9 cellular contexts compared by ENCODE assay signal in the genomic region with DNA sequence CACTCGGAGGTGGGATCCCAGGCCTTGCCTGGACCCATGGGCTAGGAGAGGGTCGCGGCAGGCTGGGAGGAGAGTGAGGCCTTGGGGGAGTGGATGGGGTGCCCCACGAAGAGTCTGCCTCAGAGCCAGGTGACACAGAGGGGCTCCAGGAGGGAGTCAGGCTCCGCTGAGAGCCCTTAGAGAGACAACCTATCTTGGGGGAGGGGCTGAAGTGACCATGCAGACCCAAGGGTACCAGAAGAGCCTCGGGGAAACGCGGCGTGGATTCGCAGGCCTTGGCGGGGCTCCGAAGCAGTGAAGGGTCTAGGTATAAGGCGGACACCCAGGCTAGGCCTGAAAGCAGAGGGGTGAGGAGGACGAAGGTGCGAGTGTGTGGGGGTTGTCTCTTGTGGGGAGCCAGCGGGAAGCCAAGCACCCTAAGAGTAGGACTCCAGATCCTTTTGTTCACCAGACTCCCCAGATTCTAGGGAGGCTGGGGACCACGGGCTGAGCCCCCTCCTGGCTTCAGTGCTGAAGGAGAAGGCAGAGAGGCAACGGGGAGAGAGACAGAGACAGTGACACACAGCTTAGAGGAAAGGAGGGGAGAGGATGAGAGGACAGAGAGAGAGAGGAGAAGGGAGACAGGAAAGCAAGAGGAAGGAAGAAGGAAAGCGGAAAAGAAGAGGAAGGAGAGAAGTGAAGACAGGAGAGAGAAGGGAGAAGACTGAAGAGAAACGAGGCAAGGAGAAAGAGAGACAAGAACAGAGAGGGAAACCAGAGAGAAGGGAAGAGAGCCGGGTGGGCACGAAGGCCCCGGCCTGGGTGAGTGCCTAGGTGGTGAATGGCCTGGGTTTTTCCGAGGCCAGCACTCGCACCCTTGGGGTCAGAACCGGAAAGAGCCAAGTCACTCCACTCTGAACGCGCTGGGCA. TPM values are rescaled to one million over a fixed set of nuclear protein-coding genes. Genes with fewer than 3 reads are reported as not detected.
DNase-seq lines count a peak whose midpoint lies in the region; ATAC-seq and TF ChIP-seq lines count a peak whose summit lies in the region.
"Had no signal": no experiment of that assay in that cellular context is flagged by ENCODE, and none has a peak within 500 bp of the region (broad histone marks: within the 10 kb centered on the region; RNA-seq: fewer than 3 reads in every experiment).

No MANE protein-coding gene starts in this region.

- H3K27me3 ChIP-seq in OCI-LY3 (ENCODE audit: low read depth, low read length) (no peaks in the 10 kb centered on the region), prostate gland (replicated peaks; ENCODE audit: insufficient read depth) (peaks cover 22% of the 10 kb centered on the region)

- H3K27ac ChIP-seq in OCI-LY3 (ENCODE audit: low read length), result peak overlapping the region; percentile 45; the same call in 1 of the 2 replicates
- H3K27ac ChIP-seq in epithelial cell of prostate, result peak overlapping the region; percentile 98
- peak overlapping the region; percentile 87 to 89 for H3K27ac ChIP-seq in prostate gland

- H2AFZ ChIP-seq in OCI-LY3 (ENCODE audit: low read depth, low read length), result peak overlapping the region; percentile 54; the same call in 1 of the 2 replicates

- H3K4me3 ChIP-seq in OCI-LY3 (ENCODE audit: low read length) (peak overlapping the region; percentile 62), prostate gland (peak overlapping the region; percentile 32 to 45)

- no peaks in the 10 kb centered on the region for H3K79me2 ChIP-seq in OCI-LY3 (ENCODE audit: low read length)

- H3K9me3 ChIP-seq in ES-I3 (ENCODE audit: control insufficient read depth, insufficient read depth, low read length) (no peaks in the 10 kb centered on the region), OCI-LY3 (ENCODE audit: insufficient read depth, low read length) (no peaks in the 10 kb centered on the region), prostate gland (no peaks in the 10 kb centered on the region)

- 23% methylated on average over 28 of the region's 28 CpGs for WGBS in prostate gland

- ATAC-seq in GM21515 (IDR thresholded peaks at IDR 0.05; ENCODE audit: unreplicated experiment), result no peak

- TF ChIP-seq CTCF in OCI-LY3 (IDR thresholded peaks at IDR 0.05; ENCODE audit: low read depth, low read length) (no peak), prostate gland (IDR thresholded peaks at IDR 0.05) (no peak)

- intact Hi-C loops in prostate gland (cut with DNase I), result no loop called here

- no peak for DNase-seq in epithelial cell of prostate (ENCODE audit: low read depth, low spot score)
- DNase-seq in prostate gland (ENCODE audit: low spot score), result no peak
- no peak for DNase-seq in NCI-H2107 (lab: John Stamatoyannopoulos, UW)
- DNase-seq in NCI-H2171 treated with DMSO at 0.1 percent for 48 hours (lab: John Stamatoyannopoulos, UW), result no peak
- DNase-seq: small intestine had no signal

- H3K36me3 ChIP-seq in ES-I3 (ENCODE audit: insufficient read depth, low read length) (no peaks in the 10 kb centered on the region), OCI-LY3 (replicated peaks; ENCODE audit: low read depth, low read length) (no peaks in the 10 kb centered on the region), prostate gland (no peaks in the 10 kb centered on the region)

- TF ChIP-seq POLR2A in prostate gland (IDR thresholded peaks at IDR 0.05), result peak; percentile 35

- peak overlapping the region; percentile 60 for H3K4me2 ChIP-seq in OCI-LY3 (ENCODE audit: low read length)

- H3K9ac ChIP-seq in ES-I3 (ENCODE audit: low read depth, low read length), result peak overlapping the region; percentile 45; the same call in 1 of the 2 replicates
- peak overlapping the region; percentile 51 for H3K9ac ChIP-seq in OCI-LY3 (ENCODE audit: low read length)

- no peaks in the 10 kb centered on the region for H4K20me1 ChIP-seq in OCI-LY3 (ENCODE audit: insufficient read depth, low read length)

- H3K4me1 ChIP-seq in ES-I3 (ENCODE audit: insufficient read depth, low read length) (peaks cover 4% of the 10 kb centered on the region; the same call in 1 of the 2 replicates), OCI-LY3 (ENCODE audit: low read length) (peaks cover 28% of the 10 kb centered on the region), prostate gland (replicated peaks) (no peaks in the 10 kb centered on the region)

RNA-seq across cellular contexts. Expression of a gene that starts 1.1 kb away (rescaled TPM):
- 10 to 100 TPM in 1 of 2 donors, 1 to 10 TPM in 1; 8.0 to 14.9 TPM for total RNA-seq in prostate gland

RNA-seq across cellular contexts. Expression of a gene that starts 6.4 kb away (rescaled TPM):
- total RNA-seq in prostate gland, result under 1 TPM in 1 of 2 donors, not detected in 1; 0.36 TPM
- total RNA-seq: left colon had no signal

RNA-seq across cellular contexts. Expression of a gene that starts 10.6 kb away (rescaled TPM):
- total RNA-seq in prostate gland, result 10 to 100 TPM; 10.4 to 32.5 TPM

RNA-seq across cellular contexts. Expression of a gene that starts 13.5 kb away (rescaled TPM):
- total RNA-seq in prostate gland, result 10 to 100 TPM; 10.6 to 11.8 TPM

RNA-seq across cellular contexts. Expression of a gene that starts 16.5 kb away (rescaled TPM):
- 10 to 100 TPM in 1 of 2 donors, 1 to 10 TPM in 1; 5.9 to 29.1 TPM for total RNA-seq in prostate gland

Comparison
In these comparisons a context has a peak if more than half of its experiments do, and no peak if none do; other contexts are left out.
1. H3K27ac ChIP-seq: peak in every context shown above with its lines; median percentile 98 in epithelial cell of prostate; 88 in prostate gland; 45 in OCI-LY3.